Comparison of ENCODE assay signal across 8 cellular contexts in genomic region chr13:60448907-60449510, GRCh38. TPM values are rescaled to one million over a fixed set of nuclear protein-coding genes. Genes with fewer than 3 reads are reported as not detected.
DNase-seq lines count a peak whose midpoint lies in the region; TF ChIP-seq lines count a peak whose summit lies in the region.

No MANE protein-coding gene starts in this region.

- in situ Hi-C loops in G401 (cut with HindIII; ENCODE audit: low sequenced_read_pairs) = no loop called here

- TF ChIP-seq CTCF in GM20000 (IDR thresholded peaks at IDR 0.05; ENCODE audit: extremely low read depth, missing control alignments) (peak; percentile 47), RWPE1 (conservative IDR thresholded peaks at IDR 0.05; ENCODE audit: low read depth) (peak; percentile 81), esophagus muscularis mucosa (IDR thresholded peaks at IDR 0.05) (peak; percentile 55 to 80 (median 63))

- 44% methylated on average over 2 of the region's 2 CpGs for WGBS in esophagus muscularis mucosa

- peaks cover 0 to 1% (median 0%) of the 10 kb centered on the region in 3 donors for H3K27me3 Mint-ChIP-seq in immature natural killer cell (ENCODE audit: low read depth in 3 of 3)

- H3K27me3 ChIP-seq in esophagus muscularis mucosa = no peaks in the 10 kb centered on the region

- H3K27ac ChIP-seq in RWPE1 (no peak overlapping the region), esophagus muscularis mucosa (replicated peaks in 1 of 4) (no peak overlapping the region)

- intact Hi-C loops in esophagus muscularis mucosa (cut with DNase I) = no loop called here

- no peak overlapping the region for H3K4me3 Mint-ChIP-seq in immature natural killer cell

- peaks cover 0 to 8% (median 3%) of the 10 kb centered on the region in 4 donors for H3K4me1 ChIP-seq in esophagus muscularis mucosa

- peak; percentile 48 for DNase-seq in G401 (ENCODE audit: low spot score)
- DNase-seq in GM20000 (ENCODE audit: low spot score) = peak; percentile 24
- peak; percentile 4 for DNase-seq in HS-5 (ENCODE audit: low read depth)
- DNase-seq in RWPE1 (ENCODE audit: low spot score) = peak; percentile 44
- no peak for DNase-seq in esophagus muscularis mucosa (ENCODE audit: extremely low spot score)
- peak; percentile 40 for DNase-seq in non-pigmented ciliary epithelial cell (ENCODE audit: low read depth)
- DNase-seq in activated gamma-delta T cell treated with Interleukin-2 at 50 U/mL for 16 hours = no peak
- no peak for DNase-seq in immature natural killer cell

- POLR2A ChIA-PET in RWPE1 (lab: Yijun Ruan, JAX; ENCODE audit: low non-redundant PET) = no interaction called here

- H3K27ac Mint-ChIP-seq in immature natural killer cell = no peak overlapping the region

- H3K36me3 ChIP-seq in esophagus muscularis mucosa = peaks cover 0 to 8% (median 0%) of the 10 kb centered on the region in 4 donors

- H3K9me3 Mint-ChIP-seq in immature natural killer cell = no peaks in the 10 kb centered on the region

- H3K4me3 ChIP-seq in esophagus muscularis mucosa = no peak overlapping the region

- peaks cover 0 to 3% (median 0%) of the 10 kb centered on the region in 3 donors for H3K36me3 Mint-ChIP-seq in immature natural killer cell

- TF ChIP-seq POLR2A in esophagus muscularis mucosa (IDR thresholded peaks at IDR 0.05; ENCODE audit: low read depth) = no peak

- no peaks in the 10 kb centered on the region for H3K4me1 Mint-ChIP-seq in immature natural killer cell

- no peaks in the 10 kb centered on the region for H3K9me3 ChIP-seq in esophagus muscularis mucosa

- no peak for TF ChIP-seq EP300 in esophagus muscularis mucosa (IDR thresholded peaks at IDR 0.05)

- CTCF ChIA-PET in RWPE1 (lab: Yijun Ruan, JAX) = interaction anchor here (0.5 to 1.0 kb wide), 7 partner anchors 57 to 1877 kb away, joined by 3 to 5 read pairs (median 4); no protein-coding TSS in a partner anchor

RNA-seq across cellular contexts. Expression of gene TDRD3, which starts 52.0 kb away (rescaled TPM):
- total RNA-seq in G401 (2014; rRNA removed; shearing (Covaris generic)) = 3.5 and 8.5 TPM in 2 replicates
- total RNA-seq in esophagus muscularis mucosa = 10 to 100 TPM; 16.1 to 35.3 (median 23.0) TPM
- 1 to 10 TPM; 3.7 to 7.9 (median 3.9) TPM for polyA plus RNA-seq in immature natural killer cell

Comparison
In these comparisons a context has a peak if more than half of its experiments do, and no peak if none do; other contexts are left out.
1. DNase-seq: peak in G401 (single experiment), GM20000 (single experiment), HS-5 (single experiment), RWPE1 (single experiment) and non-pigmented ciliary epithelial cell (single experiment); none in esophagus muscularis mucosa (single experiment), activated gamma-delta T cell treated with Interleukin-2 at 50 U/mL for 16 hours (single experiment) and immature natural killer cell (0 of 3).
2. Peak in every context shown above with its lines, with median percentiles within 50 percentile points of each other: CTCF ChIP-seq.